ENCODE assay signal across 8 cellular contexts in genomic region chr5:125411163-125412050, GRCh38.
DNase-seq lines count a peak whose midpoint lies in the region; ATAC-seq and TF ChIP-seq lines count a peak whose summit lies in the region.

No MANE protein-coding gene starts in this region.

- no peaks in the 10 kb centered on the region for H3K36me3 ChIP-seq in HEK293 (ENCODE audit: control insufficient read depth in 2 of 2, insufficient read depth in 1 of 2, low read length in 2 of 2)
- no peaks in the 10 kb centered on the region for H3K36me3 ChIP-seq in muscle layer of colon (ENCODE audit: insufficient read depth, low read length)

- in situ Hi-C loops in GM13976 (cut with MboI; ENCODE audit: low sequenced_read_pairs, unreplicated experiment): loop anchor here (25.0 kb wide), 1 partner anchor 474 kb away; no protein-coding TSS in a partner anchor

- H3K4me3 Mint-ChIP-seq in activated T-cell treated with anti-CD3 and anti-CD28 coated beads, Interleukin-2, amount 50 U/mL, for 4 hours: no peak overlapping the region

- H3K9ac ChIP-seq in muscle layer of colon (ENCODE audit: low read length): peak overlapping the region; percentile 6

- CTCF ChIA-PET in HEK293 (lab: Yijun Ruan, JAX): interaction anchor here (0.6 to 1.6 kb wide), 10 partner anchors 14 to 816 kb away, joined by 3 to 5 read pairs (median 3); no protein-coding TSS in a partner anchor

- no peaks in the 10 kb centered on the region for H3K27me3 Mint-ChIP-seq in activated T-cell treated with anti-CD3 and anti-CD28 coated beads, Interleukin-2, amount 50 U/mL, for 4 hours (ENCODE audit: low read depth)

- TF ChIP-seq CTCF in GM13976 (IDR thresholded peaks at IDR 0.05; ENCODE audit: borderline replicate concordance, control extremely low read depth, extremely low read depth, insufficient read depth, missing control alignments) (no peak), HEK293 (tag by site-specific recombination; IDR thresholded peaks at IDR 0.05) (no peak), coronary artery (IDR thresholded peaks at IDR 0.05) (no peak)

- H3K9me3 ChIP-seq in HEK293 (ENCODE audit: control insufficient read depth, insufficient read depth, low read depth, low read length) (no peaks in the 10 kb centered on the region), muscle layer of colon (ENCODE audit: low read length) (no peaks in the 10 kb centered on the region)

- H3K36me3 Mint-ChIP-seq in activated T-cell treated with anti-CD3 and anti-CD28 coated beads, Interleukin-2, amount 50 U/mL, for 4 hours (ENCODE audit: insufficient read depth): no peaks in the 10 kb centered on the region

- H3K4me1 Mint-ChIP-seq in activated T-cell treated with anti-CD3 and anti-CD28 coated beads, Interleukin-2, amount 50 U/mL, for 4 hours (ENCODE audit: low read depth): no peaks in the 10 kb centered on the region

- H3K4me1 ChIP-seq in HEK293 (ENCODE audit: control insufficient read depth, insufficient read depth, low read length): peaks cover 36% of the 10 kb centered on the region
- H3K4me1 ChIP-seq in muscle layer of colon (ENCODE audit: insufficient read depth, low read length): peaks cover 62% of the 10 kb centered on the region

- DNase-seq in GM13976 (ENCODE audit: low spot score): peak; percentile 42
- peak; percentile 7 for DNase-seq in MV-4-11 (lab: John Stamatoyannopoulos, UW)
- no peak for DNase-seq in coronary artery (ENCODE audit: low spot score)
- DNase-seq in mesenteric fat pad (ENCODE audit: low spot score): no peak
- no peak for DNase-seq in activated T-cell treated with anti-CD3 and anti-CD28 coated beads, Interleukin-2, amount 50 U/mL, for 4 hours
- no peak for DNase-seq in iPS-NIHi7 (ENCODE audit: extremely low spot score)

- H3K27ac ChIP-seq in HEK293 (ENCODE audit: extremely low read depth, low read depth, low read length) (peak overlapping the region; percentile 89), coronary artery (peak overlapping the region in 1 of 2 donors; percentile 61), muscle layer of colon (ENCODE audit: low read depth, low read length) (peak overlapping the region; percentile 76)

- ATAC-seq in activated T-cell treated with anti-CD3 and anti-CD28 coated beads, Interleukin-2, amount 50 U/mL, for 4 hours: no peak

- H3K27me3 ChIP-seq in muscle layer of colon (ENCODE audit: control insufficient read depth in 1 of 2, insufficient read depth in 2 of 2, low read length in 2 of 2): no peaks in the 10 kb centered on the region

- POLR2A ChIA-PET in HEK293 (lab: Yijun Ruan, JAX): interaction anchor here (0.7 to 3.6 kb wide), 5 partner anchors 9 to 751 kb away, joined by 3 to 19 read pairs (median 3); partner anchors contain the start of gene ZNF608

- no peak overlapping the region for H3K4me3 ChIP-seq in HEK293 (ENCODE audit: low read depth, low read length)
- H3K4me3 ChIP-seq in coronary artery: peak overlapping the region; percentile 61
- peak overlapping the region in 1 of 2 donors; percentile 30 for H3K4me3 ChIP-seq in muscle layer of colon (ENCODE audit: low read depth in 1 of 2, low read length in 2 of 2)

- H3K9me3 Mint-ChIP-seq in activated T-cell treated with anti-CD3 and anti-CD28 coated beads, Interleukin-2, amount 50 U/mL, for 4 hours: no peaks in the 10 kb centered on the region

TF ChIP-seq in HEK293, 187 proteins besides CTCF, POLR2A, EP300 and RAD21 (continues in another document):
- TF ChIP-seq BCL11A (tag by site-specific recombination; IDR thresholded peaks at IDR 0.05; ENCODE audit: low read depth): 0 out of 2 replicates have a peak, but pooled peaks have one; percentile 2
- TF ChIP-seq IKZF3 (tag by site-specific recombination; IDR thresholded peaks at IDR 0.05): peak; percentile 62
- TF ChIP-seq PRDM4 (tag by site-specific recombination; IDR thresholded peaks at IDR 0.05): peak; percentile 70; the same call in 1 of the 2 replicates
- TF ChIP-seq ZBTB17 (tag by site-specific recombination; IDR thresholded peaks at IDR 0.05): peak; percentile 58
- TF ChIP-seq KLF8 (tag by site-specific recombination; IDR thresholded peaks at IDR 0.05): 0 out of 2 replicates have a peak, but pooled peaks have one; percentile 11
- no peak for TF ChIP-seq ZNF114 (tag by site-specific recombination; IDR thresholded peaks at IDR 0.05)
- TF ChIP-seq SP7 (tag by site-specific recombination; IDR thresholded peaks at IDR 0.05): peak; percentile 55; the same call in 1 of the 2 replicates
- no peak for TF ChIP-seq ZNF514 (tag by site-specific recombination; IDR thresholded peaks at IDR 0.05)
- 0 out of 2 replicates have a peak, but pooled peaks have one; percentile 7 for TF ChIP-seq ZBTB21 (tag by site-specific recombination; IDR thresholded peaks at IDR 0.05)
- TF ChIP-seq ZNF518A (tag by site-specific recombination; conservative IDR thresholded peaks at IDR 0.05; ENCODE audit: low read depth): 0 out of 2 replicates have a peak, but pooled peaks have one; percentile 0
- TF ChIP-seq ZEB2 (tag by site-specific recombination; IDR thresholded peaks at IDR 0.05): 0 out of 2 replicates have a peak, but pooled peaks have one; percentile 58
- no peak for TF ChIP-seq ZBTB7A (tag by site-specific recombination; IDR thresholded peaks at IDR 0.05; ENCODE audit: low read depth)
- 0 out of 2 replicates have a peak, but pooled peaks have one; percentile 66 for TF ChIP-seq ZNF366 (tag by site-specific recombination; conservative IDR thresholded peaks at IDR 0.05)
- 0 out of 2 replicates have a peak, but pooled peaks have one; percentile 23 for TF ChIP-seq ZNF629 (tag by site-specific recombination; IDR thresholded peaks at IDR 0.05)
- TF ChIP-seq INSM2 (tag by site-specific recombination; IDR thresholded peaks at IDR 0.05): no peak
- 0 out of 2 replicates have a peak, but pooled peaks have one; percentile 14 for TF ChIP-seq ZNF561 (tag by site-specific recombination; IDR thresholded peaks at IDR 0.05; ENCODE audit: borderline replicate concordance)

Comparison
In these comparisons a context has a peak if more than half of its experiments do, and no peak if none do; other contexts are left out.
1. DNase-seq: peak in GM13976 (single experiment) and MV-4-11 (single experiment); none in coronary artery (single experiment), mesenteric fat pad (single experiment), activated T-cell treated with anti-CD3 and anti-CD28 coated beads, Interleukin-2, amount 50 U/mL, for 4 hours (single experiment) and iPS-NIHi7 (single experiment).